8 cellular contexts compared by ENCODE assay signal in the genomic region with DNA sequence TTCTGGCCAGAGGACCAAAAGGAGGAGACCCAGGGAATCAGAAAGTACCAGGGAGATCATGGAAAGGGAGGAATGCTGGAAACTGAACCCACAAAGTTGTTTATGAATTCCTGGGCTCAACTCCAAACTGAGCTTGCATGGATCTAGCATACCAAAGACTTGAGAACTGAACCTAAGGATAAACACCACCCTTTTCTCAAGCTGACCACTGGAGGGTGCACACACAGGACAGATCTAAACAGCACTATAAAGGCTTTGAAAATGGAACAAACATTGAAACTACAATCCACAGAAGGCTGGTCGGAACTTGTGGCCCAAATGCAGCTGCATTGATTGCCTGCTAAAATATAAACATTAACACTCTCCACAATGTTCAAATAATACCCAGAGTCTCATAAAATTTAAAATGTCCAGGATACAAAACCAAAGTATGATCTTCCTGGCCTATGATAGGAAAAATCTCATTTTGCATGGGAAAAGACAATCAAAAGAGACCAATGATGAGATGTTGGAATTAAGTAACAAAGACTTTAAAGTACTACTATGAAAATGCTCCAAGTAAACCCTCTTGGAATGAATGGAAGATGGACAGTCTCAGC. TPM values are rescaled to one million over a fixed set of nuclear protein-coding genes. Genes with fewer than 3 reads are reported as not detected.
DNase-seq lines count a peak whose midpoint lies in the region; ATAC-seq, FAIRE-seq and TF ChIP-seq lines count a peak whose summit lies in the region.

No MANE protein-coding gene starts in this region.

- H4K91ac ChIP-seq in mesenchymal stem cell (ENCODE audit: low read length) = no peak overlapping the region

- H2BK120ac ChIP-seq in mesenchymal stem cell (ENCODE audit: low read depth, low read length) = no peak overlapping the region

- H3K18ac ChIP-seq in mesenchymal stem cell (ENCODE audit: low read depth in 1 of 2, low read length in 2 of 2) = peak overlapping the region in 1 of 2 experiments; percentile 48

- no peak overlapping the region for H4K8ac ChIP-seq in mesenchymal stem cell (ENCODE audit: low read length)

- peaks cover 11% of the 10 kb centered on the region for H3K4me1 ChIP-seq in mesenchymal stem cell (ENCODE audit: control insufficient read depth, insufficient read depth, low read depth, low read length)

- peak overlapping the region; percentile 57 for H3K9ac ChIP-seq in mesenchymal stem cell (ENCODE audit: low read length)

- H3K36me3 ChIP-seq in bronchial epithelial cell (ENCODE audit: control insufficient read depth, insufficient read depth, low read length) (no peaks in the 10 kb centered on the region), mesenchymal stem cell (ENCODE audit: control insufficient read depth in 1 of 2, insufficient read depth in 2 of 2, low read depth in 1 of 2, low read length in 2 of 2) (no peaks in the 10 kb centered on the region)

- H3K4me3 ChIP-seq in bronchial epithelial cell (ENCODE audit: low read depth, low read length) (no peak overlapping the region), mesenchymal stem cell (ENCODE audit: insufficient read depth in 1 of 2, low read depth in 1 of 2, low read length in 2 of 2) (no peak overlapping the region)

- WGBS in mesenchymal stem cell = 33% methylated on average over 1 of the region's 1 CpG

- H3K27me3 ChIP-seq in bronchial epithelial cell (ENCODE audit: control insufficient read depth, insufficient read depth, low read length) = no peaks in the 10 kb centered on the region
- no peaks in the 10 kb centered on the region for H3K27me3 ChIP-seq in mesenchymal stem cell (ENCODE audit: control insufficient read depth in 1 of 2, insufficient read depth in 1 of 2, low read length in 2 of 2)

- peak overlapping the region; percentile 63 for H3K27ac ChIP-seq in mesenchymal stem cell (ENCODE audit: low read length, poor library complexity, severe bottlenecking)

- H3K14ac ChIP-seq in mesenchymal stem cell (ENCODE audit: low read length in 2 of 2) = no peak overlapping the region

- no peak overlapping the region for H2AK5ac ChIP-seq in mesenchymal stem cell (ENCODE audit: low read length, severe bottlenecking)

- peak overlapping the region in 1 of 2 experiments; percentile 68 for H2BK12ac ChIP-seq in mesenchymal stem cell (ENCODE audit: low read length in 2 of 2)

- H3K4ac ChIP-seq in mesenchymal stem cell (ENCODE audit: low read depth in 1 of 2, low read length in 2 of 2) = no peak overlapping the region

- peak; percentile 97 for DNase-seq in EH (ENCODE audit: low read depth)
- DNase-seq in NCI-H226 = peak; percentile 97
- peak; percentile 57 for DNase-seq in bronchial epithelial cell (ENCODE audit: low read depth)
- peak; percentile 93 for DNase-seq in mesenchymal stem cell
- no peak for DNase-seq in DMS153 treated with DMSO at 0.1 percent for 48 hours (lab: John Stamatoyannopoulos, UW; ENCODE audit: unreplicated experiment)
- DNase-seq in UCSD-AML1 (lab: John Stamatoyannopoulos, UW; ENCODE audit: unreplicated experiment) = no peak

- H3K9me3 ChIP-seq in mesenchymal stem cell (ENCODE audit: control insufficient read depth, low read length) = peaks cover 5% of the 10 kb centered on the region

- H2AFZ ChIP-seq in mesenchymal stem cell (ENCODE audit: low read depth, low read length) = no peak overlapping the region

- ATAC-seq in GM21786 (IDR thresholded peaks at IDR 0.05; ENCODE audit: unreplicated experiment) = peak; percentile 51
- no peak for ATAC-seq in GM18907 (IDR thresholded peaks at IDR 0.05; ENCODE audit: unreplicated experiment)

- peaks cover 2% of the 10 kb centered on the region for H3K79me1 ChIP-seq in mesenchymal stem cell (replicated peaks; ENCODE audit: low read length, poor library complexity, severe bottlenecking)

- peak; percentile 58 for TF ChIP-seq CTCF in bronchial epithelial cell (IDR thresholded peaks at IDR 0.05; ENCODE audit: insufficient read depth, low read length, severe bottlenecking)

- H3K4me2 ChIP-seq in mesenchymal stem cell (ENCODE audit: low read length, poor library complexity, severe bottlenecking) = no peak overlapping the region

- no peak overlapping the region for H2BK5ac ChIP-seq in mesenchymal stem cell (ENCODE audit: low read depth, low read length, poor library complexity, severe bottlenecking)

- H3K23ac ChIP-seq in mesenchymal stem cell (ENCODE audit: low read length in 2 of 2) = no peak overlapping the region

- H2BK15ac ChIP-seq in mesenchymal stem cell (ENCODE audit: low read depth, poor library complexity, severe bottlenecking) = no peak overlapping the region

- no peak for FAIRE-seq in bronchial epithelial cell (lab: Jason Lieb, UNC)

RNA-seq across cellular contexts. Expression of gene IRF1, which starts 15.6 kb away (rescaled TPM):
- total RNA-seq in bronchial epithelial cell = 2.9 and 7.4 TPM in 2 replicates
- 33.6 TPM for polyA plus RNA-seq in mesenchymal stem cell (2013, experiment 1 of 2)
- polyA plus RNA-seq in mesenchymal stem cell (2013, experiment 2 of 2) = 35.8 TPM

RNA-seq across cellular contexts. Expression of gene IL5, which starts 37.1 kb away (rescaled TPM):
- total RNA-seq in bronchial epithelial cell = not detected in 2 replicates
- polyA plus RNA-seq in mesenchymal stem cell (2013, experiment 1 of 2) = not detected
- polyA plus RNA-seq in mesenchymal stem cell (2013, experiment 2 of 2) = not detected

RNA-seq across cellular contexts. Expression of gene RAD50, which starts 50.6 kb away (rescaled TPM):
- total RNA-seq in bronchial epithelial cell = 29.2 and 35.6 TPM in 2 replicates
- polyA plus RNA-seq in mesenchymal stem cell (2013, experiment 1 of 2) = 20.7 TPM
- 19.7 TPM for polyA plus RNA-seq in mesenchymal stem cell (2013, experiment 2 of 2)

Comparison
In these comparisons a context has a peak if more than half of its experiments do, and no peak if none do; other contexts are left out.
1. DNase-seq: peak in EH (single experiment), NCI-H226 (single experiment), bronchial epithelial cell (single experiment) and mesenchymal stem cell (single experiment); none in DMS153 treated with DMSO at 0.1 percent for 48 hours (single experiment) and UCSD-AML1 (single experiment).